In genomic region chr21:25934771-25935224, GRCh38 we compare ENCODE assay signal across 8 cellular contexts.
DNase-seq lines count a peak whose midpoint lies in the region; ATAC-seq, FAIRE-seq and TF ChIP-seq lines count a peak whose summit lies in the region.

No MANE protein-coding gene starts in this region.

- DNase-seq in AG08395 (ENCODE audit: low spot score) = peak; percentile 80
- peak; percentile 88 for DNase-seq in astrocyte of the cerebellum (ENCODE audit: low read depth)
- peak; percentile 75 for DNase-seq in kidney
- DNase-seq in ureter (ENCODE audit: low spot score) = peak; percentile 70
- no peak for DNase-seq in NAMALWA (ENCODE audit: low spot score)
- no peak for DNase-seq in activated gamma-delta T cell (lab: John Stamatoyannopoulos, UW)

- H3K36me3 ChIP-seq in kidney (ENCODE audit: control insufficient read depth in 1 of 2, insufficient read depth in 2 of 2, low read length in 2 of 2) = no peaks in the 10 kb centered on the region

- intact Hi-C loops in kidney (cut with DNase I) = no loop called here

- TF ChIP-seq CTCF in astrocyte of the cerebellum (IDR thresholded peaks at IDR 0.05; ENCODE audit: low read depth, low read length, missing control alignments) (no peak), kidney (IDR thresholded peaks at IDR 0.05; ENCODE audit: borderline replicate concordance, extremely low read depth, insufficient read depth) (no peak)

- H3K27ac ChIP-seq in kidney (ENCODE audit: low read depth in 2 of 2, low read length in 2 of 2) = peak overlapping the region; percentile 63 to 68

- peak; percentile 84 for ATAC-seq in HG03469 (IDR thresholded peaks at IDR 0.05; ENCODE audit: unreplicated experiment)
- no peak for ATAC-seq in HG02623 (IDR thresholded peaks at IDR 0.05; ENCODE audit: unreplicated experiment)

- H3K9ac ChIP-seq in kidney (ENCODE audit: low read length in 2 of 2) = no peak overlapping the region

- H3K9me3 ChIP-seq in kidney (ENCODE audit: control insufficient read depth in 1 of 2, low read length in 2 of 2) = no peaks in the 10 kb centered on the region

- in situ Hi-C loops in astrocyte of the cerebellum (cut with HindIII; ENCODE audit: low sequenced_read_pairs) = no loop called here

- peaks cover 3 to 5% of the 10 kb centered on the region in 2 donors for H3K4me1 ChIP-seq in kidney (ENCODE audit: control insufficient read depth in 1 of 2, insufficient read depth in 1 of 2, low read depth in 1 of 2, low read length in 2 of 2)

- peak; percentile 82 for FAIRE-seq in kidney (lab: Jason Lieb, UNC)

- H3K4me3 ChIP-seq in astrocyte of the cerebellum (ENCODE audit: low read depth, low read length) (no peak overlapping the region), kidney (ENCODE audit: low read length in 2 of 2) (no peak overlapping the region)

Comparison
In these comparisons a context has a peak if more than half of its experiments do, and no peak if none do; other contexts are left out.
1. DNase-seq: peak in AG08395 (single experiment), astrocyte of the cerebellum (single experiment), kidney (single experiment) and ureter (single experiment); none in NAMALWA (single experiment) and activated gamma-delta T cell (single experiment).